ENCODE assay signal across 9 cellular contexts in the genomic region with DNA sequence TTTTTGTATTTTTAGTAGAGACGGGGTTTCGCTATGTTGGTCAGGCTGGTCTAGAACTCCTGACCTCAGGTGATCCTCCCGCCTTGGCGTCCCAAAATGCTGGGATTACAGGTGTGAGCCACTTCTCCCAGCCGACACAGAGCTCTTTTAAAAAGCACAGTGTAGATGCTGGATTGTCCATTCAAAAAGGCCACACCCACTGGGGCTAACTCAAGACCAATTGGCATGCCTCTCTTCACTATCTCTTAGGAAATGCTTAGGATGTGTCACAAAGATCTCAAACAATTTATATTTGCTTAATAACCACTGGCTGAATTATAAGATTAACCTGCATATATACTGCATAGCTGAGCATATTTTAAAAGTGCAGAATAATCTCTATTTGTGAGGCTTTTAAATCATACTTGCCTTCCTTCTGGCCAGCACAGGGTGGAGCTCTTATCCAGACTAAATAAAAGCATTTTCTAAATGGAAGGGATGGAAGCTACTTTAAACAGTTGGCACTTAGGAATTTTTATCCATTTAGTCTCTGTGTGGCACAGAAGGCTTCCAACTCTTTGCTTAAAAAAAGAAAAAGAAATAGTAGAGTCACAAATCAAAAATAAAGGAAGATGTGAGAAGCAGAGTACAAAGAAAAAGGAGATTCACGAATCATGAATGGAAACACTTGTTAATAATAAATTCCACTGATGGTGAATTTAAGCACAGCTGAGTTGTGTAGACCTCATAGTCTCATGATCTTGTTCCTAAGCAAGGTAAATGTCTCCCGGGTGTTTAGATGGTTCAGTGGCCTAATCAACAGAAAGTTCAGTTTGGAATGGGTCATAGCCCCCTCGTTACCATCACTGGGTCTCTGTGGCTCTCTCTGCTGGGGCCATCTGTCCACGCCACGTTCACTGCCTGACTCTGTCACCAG. TPM values are rescaled to one million over a fixed set of nuclear protein-coding genes. Genes with fewer than 3 reads are reported as not detected.
DNase-seq lines count a peak whose midpoint lies in the region; ATAC-seq and TF ChIP-seq lines count a peak whose summit lies in the region.
"Had no signal": no experiment of that assay in that cellular context is flagged by ENCODE, and none has a peak within 500 bp of the region (broad histone marks: within the 10 kb centered on the region; RNA-seq: fewer than 3 reads in every experiment).

No MANE protein-coding gene starts in this region.

- H3K27ac ChIP-seq in WERI-Rb-1: no peak overlapping the region

- H3K4me3 ChIP-seq in WERI-Rb-1 (ENCODE audit: low read depth, low read length): no peak overlapping the region

- H3K36me3 ChIP-seq in WERI-Rb-1: no peaks in the 10 kb centered on the region

- ATAC-seq in left lobe of liver (peak; percentile 89), GM21825 (IDR thresholded peaks at IDR 0.05; ENCODE audit: unreplicated experiment) (no peak)

- TF ChIP-seq CTCF in WERI-Rb-1 (IDR thresholded peaks at IDR 0.05; ENCODE audit: low read depth, low read length): peak; percentile 21; the same call in 1 of the 2 replicates

- no peaks in the 10 kb centered on the region for H3K27me3 ChIP-seq in WERI-Rb-1 (ENCODE audit: insufficient read depth, low read depth, severe bottlenecking)

- H3K9me3 ChIP-seq in WERI-Rb-1 (ENCODE audit: severe bottlenecking): no peaks in the 10 kb centered on the region

- DNase-seq in DMS 273 treated with DMSO at 0.1 percent for 48 hours (lab: John Stamatoyannopoulos, UW): peak; percentile 20
- DNase-seq in HuH-7 (ENCODE audit: low spot score): peak; percentile 57
- DNase-seq in WERI-Rb-1: no peak
- DNase-seq in left lobe of liver (ENCODE audit: low spot score): no peak
- no peak for DNase-seq in GM19238 (ENCODE audit: insufficient read length, low spot score)
- DNase-seq in stimulated activated naive CD4-positive, alpha-beta T cell (lab: John Stamatoyannopoulos, UW): no peak
- DNase-seq in activated naive CD4-positive, alpha-beta T cell treated with anti-CD3 and anti-CD28 coated beads, Interleukin-2, amount 50 U/mL, for 16 hours: no peak

RNA-seq across cellular contexts. Expression of gene CRYGD, which starts 22.4 kb away (rescaled TPM):
- total RNA-seq in left lobe of liver: not detected
- total RNA-seq: pulmonary artery endothelial cell had no signal

RNA-seq across cellular contexts. Expression of gene CRYGC, which starts 27.7 kb away (rescaled TPM):
- not detected for total RNA-seq in left lobe of liver
- total RNA-seq: pulmonary artery endothelial cell had no signal

RNA-seq across cellular contexts. Expression of gene CRYGB, which starts 44.0 kb away (rescaled TPM):
- total RNA-seq in left lobe of liver: not detected
- total RNA-seq: pulmonary artery endothelial cell had no signal

Comparison
In these comparisons a context has a peak if more than half of its experiments do, and no peak if none do; other contexts are left out.
1. DNase-seq: peak in DMS 273 treated with DMSO at 0.1 percent for 48 hours (single experiment) and HuH-7 (single experiment); none in WERI-Rb-1 (single experiment), left lobe of liver (single experiment), GM19238 (single experiment), stimulated activated naive CD4-positive, alpha-beta T cell (0 of 6) and activated naive CD4-positive, alpha-beta T cell treated with anti-CD3 and anti-CD28 coated beads, Interleukin-2, amount 50 U/mL, for 16 hours (single experiment).